Comparison of ENCODE assay signal across 1 cellular context in the genomic region with DNA sequence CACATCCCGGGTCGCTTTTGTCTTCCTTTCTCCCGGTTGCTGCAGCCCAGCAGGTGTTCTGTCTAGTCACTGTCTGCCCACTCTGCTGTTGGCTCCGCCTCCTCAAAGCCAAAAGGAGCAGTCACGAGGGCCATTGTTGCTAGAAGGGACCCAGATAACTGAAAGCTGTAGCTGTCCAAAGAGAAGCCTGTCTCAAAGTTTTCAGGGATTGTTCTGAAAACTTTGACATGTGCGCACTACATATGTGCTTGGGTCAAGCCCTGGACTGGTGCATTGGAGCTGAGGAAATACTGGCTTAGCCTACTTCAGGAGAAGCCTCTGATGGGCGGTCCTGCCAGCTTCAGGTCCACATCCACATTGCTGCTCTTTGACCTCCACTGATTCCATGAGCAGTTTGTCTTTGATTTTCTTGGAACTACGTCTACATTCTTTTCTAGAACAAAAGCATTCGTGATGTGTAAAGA.
A peak's percentile ranks its signal among the peaks of the same experiment; 100 is the strongest.
TF ChIP-seq lines count a peak whose summit lies in the region.

No MANE protein-coding gene starts in this region.

TF ChIP-seq in K562, 482 proteins besides CTCF, POLR2A, EP300 and RAD21 (continued from another document and continues in another):
- 0 out of 2 replicates have a peak, but pooled peaks have one; percentile 42 for TF ChIP-seq CREB3 (tag; conservative IDR thresholded peaks at IDR 0.05; ENCODE audit: low read depth)
- TF ChIP-seq, protein P1, sequence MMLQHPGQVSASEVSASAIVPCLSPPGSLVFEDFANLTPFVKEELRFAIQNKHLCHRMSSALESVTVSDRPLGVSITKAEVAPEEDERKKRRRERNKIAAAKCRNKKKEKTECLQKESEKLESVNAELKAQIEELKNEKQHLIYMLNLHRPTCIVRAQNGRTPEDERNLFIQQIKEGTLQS (IDR thresholded peaks at IDR 0.05), result 0 out of 2 replicates have a peak, but pooled peaks have one; percentile 17
- TF ChIP-seq, protein P1 (CRISPR knock-in tag; conservative IDR thresholded peaks at IDR 0.05), result no peak
- peak; percentile 98 for TF ChIP-seq SOX6 (IDR thresholded peaks at IDR 0.05)
- no peak for TF ChIP-seq PHF20 (IDR thresholded peaks at IDR 0.05; ENCODE audit: partially characterized antibody)
- peak; percentile 23 for TF ChIP-seq RBBP5 (IDR thresholded peaks at IDR 0.05; ENCODE audit: borderline replicate concordance, insufficient read depth, low read length, poor library complexity, severe bottlenecking)
- TF ChIP-seq SIN3A (IDR thresholded peaks at IDR 0.05; ENCODE audit: borderline replicate concordance in 2 of 2, control insufficient read depth in 1 of 2, low read depth in 2 of 2, low read length in 2 of 2), result no peak
- 0 out of 4 replicates have a peak, but pooled peaks of 1 of the 2 experiments have one; percentile 55 for TF ChIP-seq TEAD1 (CRISPR knock-in tag; IDR thresholded peaks at IDR 0.05)
- TF ChIP-seq ZNF583 (CRISPR knock-in tag; IDR thresholded peaks at IDR 0.05), result no peak
- TF ChIP-seq MEF2D (tag; conservative IDR thresholded peaks at IDR 0.05; ENCODE audit: low read depth), result 0 out of 2 replicates have a peak, but pooled peaks have one; percentile 58
- TF ChIP-seq TAF1 (IDR thresholded peaks at IDR 0.05; ENCODE audit: control insufficient read depth, extremely low read depth, insufficient read depth, low read length, severe bottlenecking), result peak; percentile 39
- TF ChIP-seq ZKSCAN1 (IDR thresholded peaks at IDR 0.05; ENCODE audit: low read depth, low read length), result no peak
- no peak for TF ChIP-seq SIN3B (IDR thresholded peaks at IDR 0.05; ENCODE audit: low read depth)
- no peak for TF ChIP-seq IFI16 (CRISPR knock-in tag; IDR thresholded peaks at IDR 0.05)
- no peak for TF ChIP-seq ATF1 (CRISPR knock-in tag; IDR thresholded peaks at IDR 0.05)
- peak; percentile 34; the same call in 1 of the 2 replicates for TF ChIP-seq ATF1 (tag; IDR thresholded peaks at IDR 0.05)
- TF ChIP-seq GABPA (tag; conservative IDR thresholded peaks at IDR 0.05; ENCODE audit: low read depth), result peak; percentile 32; the same call in 1 of the 2 replicates
- no peak for TF ChIP-seq SFPQ (IDR thresholded peaks at IDR 0.05; ENCODE audit: low read depth, low read length)
- TF ChIP-seq ZBTB2 (IDR thresholded peaks at IDR 0.05), result no peak
- TF ChIP-seq, protein P2, sequence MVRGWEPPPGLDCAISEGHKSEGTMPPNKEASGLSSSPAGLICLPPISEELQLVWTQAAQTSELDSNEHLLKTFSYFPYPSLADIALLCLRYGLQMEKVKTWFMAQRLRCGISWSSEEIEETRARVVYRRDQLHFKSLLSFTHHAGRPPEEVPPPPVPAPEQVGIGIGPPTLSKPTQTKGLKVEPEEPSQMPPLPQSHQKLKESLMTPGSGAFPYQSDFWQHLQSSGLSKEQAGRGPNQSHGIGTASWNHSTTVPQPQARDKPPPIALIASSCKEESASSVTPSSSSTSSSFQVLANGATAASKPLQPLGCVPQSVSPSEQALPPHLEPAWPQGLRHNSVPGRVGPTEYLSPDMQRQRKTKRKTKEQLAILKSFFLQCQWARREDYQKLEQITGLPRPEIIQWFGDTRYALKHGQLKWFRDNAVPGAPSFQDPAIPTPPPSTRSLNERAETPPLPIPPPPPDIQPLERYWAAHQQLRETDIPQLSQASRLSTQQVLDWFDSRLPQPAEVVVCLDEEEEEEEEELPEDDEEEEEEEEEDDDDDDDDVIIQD (CRISPR knock-in tag; IDR thresholded peaks at IDR 0.05), result no peak
- peak; percentile 72; the same call in 1 of the 2 replicates for TF ChIP-seq CTBP1 (IDR thresholded peaks at IDR 0.05; ENCODE audit: borderline replicate concordance)
- peak; percentile 29; the same call in 1 of the 2 replicates for TF ChIP-seq CBFA2T3 (IDR thresholded peaks at IDR 0.05)
- no peak for TF ChIP-seq U2AF1 (optimal IDR thresholded peaks at IDR 0.05; ENCODE audit: low read depth, low read length)
- TF ChIP-seq RBM15 (IDR thresholded peaks at IDR 0.05; ENCODE audit: insufficient read depth, low read length), result no peak
- TF ChIP-seq, protein P3, sequence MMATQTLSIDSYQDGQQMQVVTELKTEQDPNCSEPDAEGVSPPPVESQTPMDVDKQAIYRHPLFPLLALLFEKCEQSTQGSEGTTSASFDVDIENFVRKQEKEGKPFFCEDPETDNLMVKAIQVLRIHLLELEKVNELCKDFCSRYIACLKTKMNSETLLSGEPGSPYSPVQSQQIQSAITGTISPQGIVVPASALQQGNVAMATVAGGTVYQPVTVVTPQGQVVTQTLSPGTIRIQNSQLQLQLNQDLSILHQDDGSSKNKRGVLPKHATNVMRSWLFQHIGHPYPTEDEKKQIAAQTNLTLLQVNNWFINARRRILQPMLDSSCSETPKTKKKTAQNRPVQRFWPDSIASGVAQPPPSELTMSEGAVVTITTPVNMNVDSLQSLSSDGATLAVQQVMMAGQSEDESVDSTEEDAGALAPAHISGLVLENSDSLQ (IDR thresholded peaks at IDR 0.05), result peak; percentile 50; the same call in 1 of the 2 replicates
- TF ChIP-seq RFX1 (IDR thresholded peaks at IDR 0.05), result peak; percentile 15; the same call in 1 of the 2 replicates
- no peak for TF ChIP-seq POLR2B (IDR thresholded peaks at IDR 0.05; ENCODE audit: low read depth, partially characterized antibody)
- TF ChIP-seq CXXC5 (CRISPR knock-in tag; IDR thresholded peaks at IDR 0.05), result peak; percentile 55
- TF ChIP-seq, protein P4, sequence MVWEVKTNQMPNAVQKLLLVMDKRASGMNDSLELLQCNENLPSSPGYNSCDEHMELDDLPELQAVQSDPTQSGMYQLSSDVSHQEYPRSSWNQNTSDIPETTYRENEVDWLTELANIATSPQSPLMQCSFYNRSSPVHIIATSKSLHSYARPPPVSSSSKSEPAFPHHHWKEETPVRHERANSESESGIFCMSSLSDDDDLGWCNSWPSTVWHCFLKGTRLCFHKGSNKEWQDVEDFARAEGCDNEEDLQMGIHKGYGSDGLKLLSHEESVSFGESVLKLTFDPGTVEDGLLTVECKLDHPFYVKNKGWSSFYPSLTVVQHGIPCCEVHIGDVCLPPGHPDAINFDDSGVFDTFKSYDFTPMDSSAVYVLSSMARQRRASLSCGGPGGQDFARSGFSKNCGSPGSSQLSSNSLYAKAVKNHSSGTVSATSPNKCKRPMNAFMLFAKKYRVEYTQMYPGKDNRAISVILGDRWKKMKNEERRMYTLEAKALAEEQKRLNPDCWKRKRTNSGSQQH (CRISPR knock-in tag; IDR thresholded peaks at IDR 0.05), result no peak
- no peak for TF ChIP-seq PTBP1 (IDR thresholded peaks at IDR 0.05; ENCODE audit: low read depth, low read length)
- TF ChIP-seq KLF1 (tag; IDR thresholded peaks at IDR 0.05), result no peak
- TF ChIP-seq DMBX1 (CRISPR knock-in tag; IDR thresholded peaks at IDR 0.05; ENCODE audit: borderline replicate concordance), result 0 out of 2 replicates have a peak, but pooled peaks have one; percentile 35
- TF ChIP-seq EGR1 (conservative IDR thresholded peaks at IDR 0.05), result peak; percentile 71
- TF ChIP-seq HDAC2 (IDR thresholded peaks at IDR 0.05), result peak; percentile 81
- peak; percentile 92 for TF ChIP-seq SMAD4 (CRISPR knock-in tag; conservative IDR thresholded peaks at IDR 0.05)
- TF ChIP-seq HSF4 (CRISPR knock-in tag; IDR thresholded peaks at IDR 0.05; ENCODE audit: borderline replicate concordance), result 0 out of 2 replicates have a peak, but pooled peaks have one; percentile 30
- peak; percentile 17 to 42; a peak in 1 of 4 replicates for TF ChIP-seq RCOR1 (IDR thresholded peaks at IDR 0.05; ENCODE audit: borderline replicate concordance in 1 of 2, low read depth in 2 of 2, low read length in 2 of 2)
- TF ChIP-seq EZH2 (IDR thresholded peaks at IDR 0.05; ENCODE audit: borderline replicate concordance, low read depth, low read length), result no peak
- peak; percentile 93 for TF ChIP-seq MITF (IDR thresholded peaks at IDR 0.05)
- TF ChIP-seq RAD51 (IDR thresholded peaks at IDR 0.05; ENCODE audit: borderline replicate concordance, low read depth), result peak; percentile 82
- TF ChIP-seq ZNF395 (CRISPR knock-in tag; IDR thresholded peaks at IDR 0.05), result no peak; the same call in 1 of the 2 replicates
- peak; percentile 87 for TF ChIP-seq C11orf30 (IDR thresholded peaks at IDR 0.05; ENCODE audit: low read depth)
- TF ChIP-seq FOXK2 (conservative IDR thresholded peaks at IDR 0.05 in 1 of 2, IDR thresholded peaks at IDR 0.05 in 1 of 2; ENCODE audit: low read depth in 2 of 2), result peak; percentile 34 to 65; a peak in 3 of 4 replicates
- no peak for TF ChIP-seq HNRNPUL1 (IDR thresholded peaks at IDR 0.05; ENCODE audit: low read length)
- TF ChIP-seq PRMT5 (CRISPR knock-in tag; IDR thresholded peaks at IDR 0.05), result no peak
- TF ChIP-seq, protein P5, sequence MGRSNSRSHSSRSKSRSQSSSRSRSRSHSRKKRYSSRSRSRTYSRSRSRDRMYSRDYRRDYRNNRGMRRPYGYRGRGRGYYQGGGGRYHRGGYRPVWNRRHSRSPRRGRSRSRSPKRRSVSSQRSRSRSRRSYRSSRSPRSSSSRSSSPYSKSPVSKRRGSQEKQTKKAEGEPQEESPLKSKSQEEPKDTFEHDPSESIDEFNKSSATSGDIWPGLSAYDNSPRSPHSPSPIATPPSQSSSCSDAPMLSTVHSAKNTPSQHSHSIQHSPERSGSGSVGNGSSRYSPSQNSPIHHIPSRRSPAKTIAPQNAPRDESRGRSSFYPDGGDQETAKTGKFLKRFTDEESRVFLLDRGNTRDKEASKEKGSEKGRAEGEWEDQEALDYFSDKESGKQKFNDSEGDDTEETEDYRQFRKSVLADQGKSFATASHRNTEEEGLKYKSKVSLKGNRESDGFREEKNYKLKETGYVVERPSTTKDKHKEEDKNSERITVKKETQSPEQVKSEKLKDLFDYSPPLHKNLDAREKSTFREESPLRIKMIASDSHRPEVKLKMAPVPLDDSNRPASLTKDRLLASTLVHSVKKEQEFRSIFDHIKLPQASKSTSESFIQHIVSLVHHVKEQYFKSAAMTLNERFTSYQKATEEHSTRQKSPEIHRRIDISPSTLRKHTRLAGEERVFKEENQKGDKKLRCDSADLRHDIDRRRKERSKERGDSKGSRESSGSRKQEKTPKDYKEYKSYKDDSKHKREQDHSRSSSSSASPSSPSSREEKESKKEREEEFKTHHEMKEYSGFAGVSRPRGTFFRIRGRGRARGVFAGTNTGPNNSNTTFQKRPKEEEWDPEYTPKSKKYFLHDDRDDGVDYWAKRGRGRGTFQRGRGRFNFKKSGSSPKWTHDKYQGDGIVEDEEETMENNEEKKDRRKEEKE (IDR thresholded peaks at IDR 0.05; ENCODE audit: borderline replicate concordance in 1 of 2, control insufficient read depth in 1 of 2, low read depth in 2 of 2, low read length in 1 of 2), result no peak
- TF ChIP-seq YY1 (IDR thresholded peaks at IDR 0.05; ENCODE audit: borderline replicate concordance in 1 of 3, control insufficient read depth in 1 of 3, extremely low read depth in 1 of 3, insufficient read depth in 3 of 3, insufficient read length in 1 of 3, insufficient replicate concordance in 2 of 3, low read depth in 1 of 3, low read length in 2 of 3), result peak in 1 of 3 experiments; percentile 15
